In genomic region chr11:2566223-2567025, GRCh38 we compare ENCODE assay signal across 16 cellular contexts.
DNase-seq lines count a peak whose midpoint lies in the region; ATAC-seq and TF ChIP-seq lines count a peak whose summit lies in the region.
"Had no signal": no experiment of that assay in that cellular context is flagged by ENCODE, and none has a peak within 500 bp of the region (broad histone marks: within the 10 kb centered on the region; RNA-seq: fewer than 3 reads in every experiment).

No MANE protein-coding gene starts in this region.

- DNase-seq in activated CD8-positive, alpha-beta memory T cell treated with anti-CD3 and anti-CD28 coated beads, Interleukin-2, amount 50 U/mL, for 4 hours: peak; percentile 12
- no peak for DNase-seq in activated CD8-positive, alpha-beta memory T cell treated with anti-CD3 and anti-CD28 coated beads, Interleukin-2, amount 50 U/mL, for 48 hours
- DNase-seq in dorsolateral prefrontal cortex (peak in 5 of 10 donors; percentile 29 to 52 (median 41)), right lobe of liver (peak; percentile 24 to 65 (median 41)), stomach (peak; percentile 68), NCI-H510A (lab: John Stamatoyannopoulos, UW) (no peak), MV-4-11 (lab: John Stamatoyannopoulos, UW) (no peak), NCI-H524 (lab: John Stamatoyannopoulos, UW) (no peak)
- DNase-seq: 8988T; CD4-positive, alpha-beta T cell; effector CD8-positive, alpha-beta T cell; foreskin fibroblast; Karpas-422; NCI-H1417 treated with DMSO at 0.1 percent for 48 hours; NCI-H446 had no signal

- H3K4me1 ChIP-seq in right lobe of liver (no peaks in the 10 kb centered on the region), stomach (peaks cover 16 to 35% (median 19%) of the 10 kb centered on the region in 4 donors)

- H3K27ac ChIP-seq in dorsolateral prefrontal cortex (no peak overlapping the region), right lobe of liver (no peak overlapping the region), stomach (peak overlapping the region in 3 of 5 donors; percentile 15 to 32 (median 16))

- TF ChIP-seq POLR2A in right lobe of liver (IDR thresholded peaks at IDR 0.05) (no peak), stomach (IDR thresholded peaks at IDR 0.05) (no peak)

- intact Hi-C loops in dorsolateral prefrontal cortex (cut with DNase I): loop anchor here (10.0 kb wide), 2 partner anchors 158 to 318 kb away; partner anchors contain the start of gene CDKN1C (in 1 of the 2)
- intact Hi-C loops in right lobe of liver (cut with DNase I): no loop called here
- intact Hi-C loops in stomach (cut with DNase I; ENCODE audit: low total_unique reads): no loop called here

- H3K36me3 ChIP-seq in right lobe of liver (no peaks in the 10 kb centered on the region), stomach (peaks cover 0 to 6% (median 0%) of the 10 kb centered on the region in 4 donors)

- H3K4me3 ChIP-seq in dorsolateral prefrontal cortex (no peak overlapping the region), right lobe of liver (no peak overlapping the region), stomach (no peak overlapping the region)
- H3K4me3 ChIP-seq: smooth muscle cell had no signal

- H3K27me3 ChIP-seq in dorsolateral prefrontal cortex: no peaks in the 10 kb centered on the region
- no peaks in the 10 kb centered on the region for H3K27me3 ChIP-seq in right lobe of liver
- no peaks in the 10 kb centered on the region for H3K27me3 ChIP-seq in stomach

- TF ChIP-seq CTCF in dorsolateral prefrontal cortex (IDR thresholded peaks at IDR 0.05 in 54 of 56, conservative IDR thresholded peaks at IDR 0.05 in 2 of 56; ENCODE audit: low read depth in 1 of 56, partially characterized antibody in 56 of 56) (peak in 36 of 56 donors; percentile 4 to 62 (median 28)), right lobe of liver (IDR thresholded peaks at IDR 0.05) (no peak), stomach (IDR thresholded peaks at IDR 0.05) (no peak)

- TF ChIP-seq EP300 in stomach (IDR thresholded peaks at IDR 0.05): no peak

- no peak for ATAC-seq in right lobe of liver

- WGBS in right lobe of liver (ENCODE audit: insufficient coverage, low coverage, low lambda C conversion rate, missing lambda C conversion rate): 77% methylated on average over 9 of the region's 16 CpGs
- 66 to 89% (median 72%) methylated on average over 12 to 16 of the region's 16 CpGs for WGBS in stomach, 5 donors

- no peaks in the 10 kb centered on the region for H3K9me3 ChIP-seq in right lobe of liver
- H3K9me3 ChIP-seq in stomach: no peaks in the 10 kb centered on the region

Comparison
In these comparisons a context has a peak if more than half of its experiments do, and no peak if none do; other contexts are left out.
1. DNase-seq: peak in activated CD8-positive, alpha-beta memory T cell treated with anti-CD3 and anti-CD28 coated beads, Interleukin-2, amount 50 U/mL, for 4 hours (single experiment), right lobe of liver (3 of 3) and stomach (single experiment); none in activated CD8-positive, alpha-beta memory T cell treated with anti-CD3 and anti-CD28 coated beads, Interleukin-2, amount 50 U/mL, for 48 hours (single experiment), NCI-H510A (single experiment), MV-4-11 (single experiment) and NCI-H524 (0 of 2).
2. H3K27ac ChIP-seq: peak in stomach (3 of 5); none in dorsolateral prefrontal cortex (0 of 59) and right lobe of liver (0 of 3).
3. CTCF ChIP-seq: peak in dorsolateral prefrontal cortex (36 of 56); none in right lobe of liver (0 of 4) and stomach (0 of 7).
4. intact Hi-C loops: an anchor here in dorsolateral prefrontal cortex (10.0 kb wide); none called in right lobe of liver and stomach.